24 cellular contexts compared by ENCODE assay signal in genomic region chr5:176470539-176470938, GRCh38. TPM values are rescaled to one million over a fixed set of nuclear protein-coding genes. Genes with fewer than 3 reads are reported as not detected.
DNase-seq lines count a peak whose midpoint lies in the region; ATAC-seq and TF ChIP-seq lines count a peak whose summit lies in the region.
"Had no signal": no experiment of that assay in that cellular context is flagged by ENCODE, and none has a peak within 500 bp of the region (broad histone marks: within the 10 kb centered on the region; RNA-seq: fewer than 3 reads in every experiment).

No MANE protein-coding gene starts in this region.

- H3K4me3 Mint-ChIP-seq in IgD-negative memory B cell (no peak overlapping the region), T-helper 17 cell (no peak overlapping the region), memory B cell (no peak overlapping the region)
- H3K4me3 Mint-ChIP-seq: CD14-positive monocyte; CD4-positive, alpha-beta T cell; CD8-positive, alpha-beta memory T cell had no signal

- H3K36me3 Mint-ChIP-seq in IgD-negative memory B cell (peaks cover 5% of the 10 kb centered on the region), T-helper 17 cell (ENCODE audit: low read depth) (peaks cover 6% of the 10 kb centered on the region), memory B cell (peaks cover 23% of the 10 kb centered on the region)

- CTCF ChIA-PET in HEK293 (lab: Yijun Ruan, JAX), result no interaction called here

- H3K27me3 Mint-ChIP-seq in IgD-negative memory B cell (no peaks in the 10 kb centered on the region), T-helper 17 cell (no peaks in the 10 kb centered on the region), memory B cell (no peaks in the 10 kb centered on the region)
- H3K27me3 Mint-ChIP-seq: CD4-positive, alpha-beta T cell; CD8-positive, alpha-beta memory T cell had no signal

- H3K9me3 Mint-ChIP-seq in IgD-negative memory B cell, result peaks cover 0 to 7% (median 0%) of the 10 kb centered on the region in 3 donors
- H3K9me3 Mint-ChIP-seq in memory B cell, result peaks cover 2% of the 10 kb centered on the region
- H3K9me3 Mint-ChIP-seq: CD4-positive, alpha-beta T cell had no signal

- H4K20me1 ChIP-seq in osteoblast (ENCODE audit: insufficient read depth, low read length), result peaks cover 44% of the 10 kb centered on the region

- H3K27ac ChIP-seq in HEK293 (ENCODE audit: extremely low read depth, low read depth, low read length) (no peak overlapping the region), osteoblast (ENCODE audit: low read depth, low read length) (no peak overlapping the region)
- H3K27ac ChIP-seq: A549; BLaER1 treated with 17β-estradiol and CSF1 and Interleukin-3, amounts not matched to agents 10 nM and 100 nM; GM23248 had no signal

- no peak overlapping the region for H2AFZ ChIP-seq in osteoblast (ENCODE audit: low read length)
- H2AFZ ChIP-seq: GM23248 had no signal

- POLR2A ChIA-PET in HEK293 (lab: Yijun Ruan, JAX), result interaction anchor here (1.0 kb wide), 1 partner anchor 67 kb away, joined by 3 read pairs; no protein-coding TSS in a partner anchor

- H3K4me1 Mint-ChIP-seq in IgD-negative memory B cell (peaks cover 10 to 18% (median 12%) of the 10 kb centered on the region in 3 donors), T-helper 17 cell (peaks cover 20% of the 10 kb centered on the region), memory B cell (peaks cover 16% of the 10 kb centered on the region)

- H3K4me1 ChIP-seq in HEK293 (ENCODE audit: control insufficient read depth, insufficient read depth, low read length) (peaks cover 10% of the 10 kb centered on the region; the same call in 1 of the 2 replicates), osteoblast (ENCODE audit: insufficient read depth, low read length) (peaks cover 35% of the 10 kb centered on the region)
- H3K4me1 ChIP-seq: BE2C had no signal

- no peak overlapping the region for H3K4me2 ChIP-seq in osteoblast (ENCODE audit: insufficient read depth, low read length)
- H3K4me2 ChIP-seq: A549; BLaER1 treated with 17β-estradiol and CSF1 and Interleukin-3, amounts not matched to agents 10 nM and 100 nM had no signal

- H3K27ac Mint-ChIP-seq in IgD-negative memory B cell (peak overlapping the region in 2 of 3 donors; percentile 1 to 31), T-helper 17 cell (peak overlapping the region; percentile 37), memory B cell (peak overlapping the region; percentile 1)
- H3K27ac Mint-ChIP-seq: CD4-positive, alpha-beta T cell had no signal

- H3K4me3 ChIP-seq in HEK293 (ENCODE audit: low read depth, low read length), result no peak overlapping the region
- no peak overlapping the region for H3K4me3 ChIP-seq in osteoblast (ENCODE audit: insufficient read depth, low read length)
- H3K4me3 ChIP-seq: A549; BLaER1 treated with 17β-estradiol and CSF1 and Interleukin-3, amounts not matched to agents 10 nM and 100 nM; GM12878; GM23248 had no signal

- TF ChIP-seq CTCF in HEK293 (tag by site-specific recombination; IDR thresholded peaks at IDR 0.05), result no peak
- no peak for TF ChIP-seq CTCF in osteoblast (IDR thresholded peaks at IDR 0.05; ENCODE audit: extremely low read depth, low read depth, low read length)

- H3K9me3 ChIP-seq in HEK293 (ENCODE audit: control insufficient read depth, insufficient read depth, low read depth, low read length) (no peaks in the 10 kb centered on the region), T-helper 17 cell (ENCODE audit: control insufficient read depth, low read length, poor library complexity, severe bottlenecking) (no peaks in the 10 kb centered on the region), osteoblast (ENCODE audit: low read depth, low read length) (no peaks in the 10 kb centered on the region)
- H3K9me3 ChIP-seq: A549, BE2C had no signal

- H3K27me3 ChIP-seq in osteoblast (ENCODE audit: insufficient read depth, low read length), result no peaks in the 10 kb centered on the region
- H3K27me3 ChIP-seq: BE2C; BLaER1 treated with 17β-estradiol and CSF1 and Interleukin-3, amounts not matched to agents 10 nM and 100 nM had no signal

- H3K36me3 ChIP-seq in HEK293 (ENCODE audit: control insufficient read depth in 2 of 2, insufficient read depth in 1 of 2, low read length in 2 of 2) (peaks cover 12 to 18% of the 10 kb centered on the region in 2 experiments; a peak in 2 of 3 replicates), osteoblast (ENCODE audit: insufficient read depth, low read length) (peaks cover 6% of the 10 kb centered on the region)

- H3K79me2 ChIP-seq in osteoblast (ENCODE audit: insufficient read depth, low read length), result peaks cover 73% of the 10 kb centered on the region

- no peak for DNase-seq in T-helper 17 cell
- DNase-seq in memory B cell (ENCODE audit: low spot score in 2 of 2), result no peak
- no peak for DNase-seq in osteoblast (ENCODE audit: insufficient read length, low spot score, missing footprints)
- DNase-seq in stimulated activated CD4-positive, alpha-beta T cell treated with anti-CD3 and anti-CD28 coated beads, Interleukin-1b, Interleukin-23, amount 100 ng/mL, for 48 hours, result no peak
- DNase-seq: 8988T; ACHN; AML-193; BE2C; CD4-positive, alpha-beta T cell; CD8-positive, alpha-beta memory T cell; DMS 273 treated with DMSO at 0.1 percent for 48 hours; DMS79; EL; GDM1; GM23248; H7; HCEC 1CT had no signal

- ATAC-seq in T-helper 17 cell (no peak), memory B cell (ENCODE audit: low read depth) (no peak), GM19023 (IDR thresholded peaks at IDR 0.05; ENCODE audit: unreplicated experiment) (no peak)
- ATAC-seq: A549, GM12878 had no signal

TF ChIP-seq in HEK293, 187 proteins besides CTCF, POLR2A, EP300 and RAD21:
- TF ChIP-seq ZNF433 (tag by site-specific recombination; IDR thresholded peaks at IDR 0.05; ENCODE audit: low read depth), result no peak
- TF ChIP-seq PRDM6 (tag by site-specific recombination; IDR thresholded peaks at IDR 0.05), result peak; percentile 44; the same call in 1 of the 2 replicates

RNA-seq across cellular contexts. Expression of gene FAF2, which starts 22.4 kb away (rescaled TPM):
- 11.1 TPM for polyA plus RNA-seq in IgD-negative memory B cell
- total RNA-seq in T-helper 17 cell (10 to 100 TPM; 23.1 to 24.2 TPM), osteoblast (40.2 and 42.4 TPM in 2 replicates)

RNA-seq across cellular contexts. Expression of gene CLTB, which starts 54.2 kb away (rescaled TPM):
- 54.1 TPM for polyA plus RNA-seq in IgD-negative memory B cell
- total RNA-seq in T-helper 17 cell (10 to 100 TPM; 65.3 to 69.4 TPM), osteoblast (61.3 and 63.0 TPM in 2 replicates)
